Comparison of ENCODE assay signal across 27 cellular contexts in the genomic region with DNA sequence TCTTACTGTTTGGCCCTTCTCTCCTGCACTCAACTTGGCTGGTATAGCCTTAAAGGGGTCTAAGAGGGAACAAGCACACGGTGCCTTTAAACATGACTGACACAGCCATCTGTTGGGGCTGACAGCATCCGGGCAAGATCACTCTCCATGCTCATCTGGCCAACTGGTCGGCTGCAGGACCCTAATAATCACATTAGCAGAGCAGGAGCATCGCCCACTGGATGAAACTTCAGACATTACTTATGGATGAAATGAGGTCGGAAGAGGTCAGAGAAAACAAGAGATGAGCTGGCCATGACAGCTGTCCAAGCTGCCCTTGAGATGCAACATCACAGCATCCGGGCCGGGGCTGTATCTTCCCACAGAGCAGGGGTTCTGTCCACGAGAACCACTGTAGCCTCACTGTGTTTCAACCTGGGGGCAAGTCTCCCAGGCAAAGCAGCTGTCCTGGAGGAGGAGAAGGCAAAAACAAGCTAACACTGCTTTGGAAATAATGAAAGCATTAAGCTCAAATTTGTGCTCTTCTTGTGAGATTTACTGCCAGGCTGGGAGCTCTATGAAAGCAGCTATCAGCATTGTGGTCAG.
DNase-seq lines count a peak whose midpoint lies in the region; TF ChIP-seq lines count a peak whose summit lies in the region.
"Had no signal": no experiment of that assay in that cellular context is flagged by ENCODE, and none has a peak within 500 bp of the region (broad histone marks: within the 10 kb centered on the region; RNA-seq: fewer than 3 reads in every experiment).

No MANE protein-coding gene starts in this region.

- no peak for TF ChIP-seq POLR2A in uterus (IDR thresholded peaks at IDR 0.05)

- H3K9me3 ChIP-seq in SJCRH30 (replicated peaks) (no peaks in the 10 kb centered on the region), uterus (no peaks in the 10 kb centered on the region)
- H3K9me3 ChIP-seq: A549, SJSA1 had no signal

- TF ChIP-seq CTCF in uterus (IDR thresholded peaks at IDR 0.05), result no peak

- DNase-seq in LHCN-M2 (ENCODE audit: low read depth) (peak; percentile 93), SJCRH30 (peak; percentile 86 to 95), myocyte (ENCODE audit: low read depth) (peak; percentile 77), skeletal muscle cell (ENCODE audit: low read depth) (peak; percentile 22), NCI-H748 treated with DMSO at 0.1 percent for 48 hours (lab: John Stamatoyannopoulos, UW) (no peak), uterus (no peak)
- no peak for DNase-seq in stimulated activated CD4-positive, alpha-beta T cell treated with anti-CD3 and anti-CD28 coated beads, Interleukin-2, amount 100 ng/mL, for 48 hours
- DNase-seq: AML-193; C1 segment of cervical spinal cord; CD4-positive, alpha-beta memory T cell; COR-L47; DMS79; EL; GDM1; NCI-H1092; NCI-H1436; NCI-H187; NCI-H2081 treated with DMSO at 0.1 percent for 48 hours; NCI-H2171; NCI-H345; NCI-H510A treated with DMSO at 0.1 percent for 48 hours; PC-9 had no signal

- H3K36me3 ChIP-seq in SJCRH30 (no peaks in the 10 kb centered on the region), uterus (no peaks in the 10 kb centered on the region)
- H3K36me3 ChIP-seq: SJSA1 had no signal

- H3K27me3 ChIP-seq in SJCRH30 (no peaks in the 10 kb centered on the region), uterus (no peaks in the 10 kb centered on the region)

- peak overlapping the region; percentile 22 for H3K4me3 ChIP-seq in SJCRH30
- no peak overlapping the region for H3K4me3 ChIP-seq in skeletal muscle cell (ENCODE audit: low read depth, low read length)
- H3K4me3 ChIP-seq in uterus, result no peak overlapping the region
- H3K4me3 ChIP-seq: A549, GM12878, PC-9, SJSA1 had no signal

- intact Hi-C loops in uterus (cut with DNase I; ENCODE audit: low total_unique reads), result no loop called here

- peaks cover 20% of the 10 kb centered on the region for H3K4me1 ChIP-seq in SJCRH30
- no peaks in the 10 kb centered on the region for H3K4me1 ChIP-seq in uterus
- H3K4me1 ChIP-seq: A549, SJSA1 had no signal

- H3K27ac ChIP-seq in SJCRH30, result peak overlapping the region; percentile 77
- no peak overlapping the region for H3K27ac ChIP-seq in uterus
- H3K27ac ChIP-seq: A549, HL-60, KMS-11, PC-9, SJSA1 had no signal

Comparison
In these comparisons a context has a peak if more than half of its experiments do, and no peak if none do; other contexts are left out.
1. DNase-seq: peak in LHCN-M2 (single experiment), SJCRH30 (2 of 2), myocyte (single experiment) and skeletal muscle cell (single experiment); none in stimulated activated CD4-positive, alpha-beta T cell treated with anti-CD3 and anti-CD28 coated beads, Interleukin-2, amount 100 ng/mL, for 48 hours (0 of 2), NCI-H748 treated with DMSO at 0.1 percent for 48 hours (single experiment) and uterus (0 of 2).